Comparison of ENCODE assay signal across 8 cellular contexts in genomic region chr6:20409427-20409971, GRCh38. TPM values are rescaled to one million over a fixed set of nuclear protein-coding genes. Genes with fewer than 3 reads are reported as not detected.
DNase-seq lines count a peak whose midpoint lies in the region; ATAC-seq and TF ChIP-seq lines count a peak whose summit lies in the region.

No MANE protein-coding gene starts in this region.

- TF ChIP-seq POLR2A in body of pancreas (IDR thresholded peaks at IDR 0.05), result no peak

- H3K9me3 ChIP-seq in body of pancreas, result no peaks in the 10 kb centered on the region

- no peaks in the 10 kb centered on the region for H3K9me3 Mint-ChIP-seq in T-cell
- no peaks in the 10 kb centered on the region for H3K9me3 Mint-ChIP-seq in nephron progenitor cell

- H3K36me3 Mint-ChIP-seq in T-cell (peaks cover 18% of the 10 kb centered on the region), nephron progenitor cell (ENCODE audit: low read depth) (peaks cover 73% of the 10 kb centered on the region)

- no peak overlapping the region for H3K27ac ChIP-seq in body of pancreas

- peak overlapping the region; percentile 69 to 81 for H3K27ac Mint-ChIP-seq in T-cell
- peak overlapping the region; percentile 8 for H3K27ac Mint-ChIP-seq in nephron progenitor cell

- no peak for TF ChIP-seq CTCF in nephron progenitor cell (IDR thresholded peaks at IDR 0.05)
- no peak for TF ChIP-seq CTCF in body of pancreas (IDR thresholded peaks at IDR 0.05)

- POLR2A ChIA-PET in T-cell (lab: Charles Lee), result interaction anchor here in 1 of 2 donors (0.6 kb wide), 1 partner anchor 54 kb away, joined by 7 read pairs; no protein-coding TSS in a partner anchor

- CTCF ChIA-PET in T-cell (lab: Charles Lee), result interaction anchor here in 1 of 2 donors (0.6 kb wide), 1 partner anchor 1293 kb away, joined by 6 read pairs; no protein-coding TSS in a partner anchor

- peak; percentile 89 for ATAC-seq in GM19035 (IDR thresholded peaks at IDR 0.05; ENCODE audit: unreplicated experiment)
- peak; percentile 93 for ATAC-seq in HG02852 (IDR thresholded peaks at IDR 0.05; ENCODE audit: unreplicated experiment)
- ATAC-seq in T-cell (replicated peaks in 1 of 4), result peak in 3 of 4 experiments; percentile 45 to 50 (median 48)
- ATAC-seq in body of pancreas, result no peak

- 67 to 75% methylated on average over 6 of the region's 6 CpGs for WGBS in body of pancreas, 2 donors

- no peaks in the 10 kb centered on the region for H3K27me3 ChIP-seq in body of pancreas

- no peaks in the 10 kb centered on the region for H3K36me3 ChIP-seq in body of pancreas (replicated peaks in 1 of 2; ENCODE audit: insufficient read depth in 1 of 2, low read depth in 2 of 2)

- peaks cover 4% of the 10 kb centered on the region for H3K4me1 ChIP-seq in body of pancreas

- intact Hi-C loops in posterior vena cava (cut with DNase I) (loop anchor here in 1 of 2 donors (10.0 kb wide), 2 partner anchors 115 to 125 kb away; partner anchors contain the start of gene CDKAL1), body of pancreas (cut with DNase I) (no loop called here)

- no peak overlapping the region for H3K4me3 ChIP-seq in body of pancreas

- H3K27me3 Mint-ChIP-seq in T-cell (no peaks in the 10 kb centered on the region), nephron progenitor cell (ENCODE audit: low read depth, poor library complexity) (no peaks in the 10 kb centered on the region)

- peaks cover 65 to 83% (median 70%) of the 10 kb centered on the region in 3 donors for H3K4me1 Mint-ChIP-seq in T-cell
- H3K4me1 Mint-ChIP-seq in nephron progenitor cell, result peaks cover 66% of the 10 kb centered on the region

- DNase-seq in T-cell (peak in 1 of 34 experiments; percentile 3), nephron progenitor cell (no peak), posterior vena cava (ENCODE audit: low spot score) (no peak), body of pancreas (no peak), NOMO-1 treated with dmso at 0.1 percent for 144 hours (lab: John Stamatoyannopoulos, UW; ENCODE audit: unreplicated experiment) (no peak), DMS53 (lab: John Stamatoyannopoulos, UW) (no peak)

- H3K4me3 Mint-ChIP-seq in T-cell, result peak overlapping the region; percentile 46 to 56 (median 55)
- H3K4me3 Mint-ChIP-seq in nephron progenitor cell, result no peak overlapping the region

RNA-seq across cellular contexts. Expression of gene E2F3, which starts 7.8 kb away (rescaled TPM):
- 10 to 100 TPM in 4 of 5 donors, 1 to 10 TPM in 1; 9.6 to 28.2 (median 23.1) TPM for total RNA-seq in T-cell
- total RNA-seq in posterior vena cava, result 1 to 10 TPM; 8.1 to 9.9 TPM
- 1 to 10 TPM; 2.0 to 2.3 TPM for total RNA-seq in body of pancreas
